ENCODE assay signal across 8 cellular contexts in the genomic region with DNA sequence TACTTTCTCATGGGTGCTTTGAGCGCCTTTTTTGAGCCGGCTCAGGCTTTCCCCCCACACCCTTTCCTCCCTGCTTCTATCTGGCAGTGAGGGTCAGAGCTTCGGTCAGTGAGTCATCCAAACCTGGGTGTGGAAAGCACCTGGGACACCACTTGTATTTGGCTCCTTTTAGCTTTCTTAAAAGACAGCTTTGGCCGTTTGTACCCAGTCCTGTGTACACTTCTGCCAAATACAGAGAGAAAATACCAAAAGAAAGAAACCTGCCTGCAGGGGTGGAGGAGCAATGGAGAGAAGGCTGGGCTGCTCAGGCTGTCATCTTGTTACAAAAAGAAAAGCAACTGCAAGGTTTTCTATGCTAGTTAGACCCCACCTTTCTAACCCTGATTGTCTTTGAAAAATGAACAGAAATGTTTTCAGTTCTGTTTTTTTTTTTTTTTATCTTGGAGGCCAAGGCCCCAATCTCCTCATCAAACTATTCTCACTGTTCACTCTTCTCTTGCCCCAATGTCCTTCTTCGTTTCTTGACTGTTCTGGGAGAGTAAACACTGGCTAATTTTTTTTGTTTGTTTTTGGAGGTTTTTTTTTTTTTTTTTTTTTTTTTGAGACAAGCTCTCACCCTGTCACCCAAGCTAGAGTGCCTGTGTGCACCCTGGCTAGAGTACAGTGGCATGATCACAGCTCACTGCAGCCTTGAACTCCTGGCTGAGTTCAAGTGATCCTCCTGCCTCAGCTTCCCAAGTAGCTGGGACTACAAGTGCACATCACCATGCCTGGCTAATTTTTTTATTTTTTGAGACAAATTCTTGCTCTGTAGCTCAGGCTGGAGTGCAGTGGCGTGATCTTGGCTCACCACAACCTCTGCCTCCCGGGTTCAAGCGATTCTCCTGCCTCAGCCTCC.
A peak's percentile ranks its signal among the peaks of the same experiment; 100 is the strongest.
DNase-seq lines count a peak whose midpoint lies in the region; ATAC-seq, FAIRE-seq and TF ChIP-seq lines count a peak whose summit lies in the region.

No MANE protein-coding gene starts in this region.

- no peaks in the 10 kb centered on the region for H3K27me3 ChIP-seq in thyroid gland

- H3K4me1 ChIP-seq in thyroid gland = peaks cover 25 to 47% of the 10 kb centered on the region in 2 donors

- ATAC-seq in HG03378 (IDR thresholded peaks at IDR 0.05; ENCODE audit: unreplicated experiment) = peak; percentile 59

- TF ChIP-seq CTCF in thyroid gland (IDR thresholded peaks at IDR 0.05) = no peak

- WGBS in thyroid gland, 2 donors = 53 to 55% methylated on average over 8 of the region's 8 CpGs

- peak overlapping the region; percentile 67 to 87 (median 77) for H3K27ac ChIP-seq in thyroid gland

- peaks cover 99% of the 10 kb centered on the region for H3K36me3 Mint-ChIP-seq in dendritic cell treated with granulocyte-macrophage colony-stimulating factor and Interleukin-4, amounts not matched to agents 40 ng/mL and 50 ng/mL, for 4 days (ENCODE audit: low read depth)

- TF ChIP-seq POLR2A in thyroid gland (IDR thresholded peaks at IDR 0.05) = no peak

- peaks cover 9 to 11% of the 10 kb centered on the region in 2 donors for H3K36me3 ChIP-seq in thyroid gland

- no peak overlapping the region for H3K4me3 Mint-ChIP-seq in dendritic cell treated with granulocyte-macrophage colony-stimulating factor and Interleukin-4, amounts not matched to agents 40 ng/mL and 50 ng/mL, for 4 days

- DNase-seq in activated effector memory CD4-positive, alpha-beta T cell treated with anti-CD3 and anti-CD28 coated beads, Interleukin-2, amount 50 U/mL, for 16 hours = peak; percentile 22
- DNase-seq in activated effector memory CD4-positive, alpha-beta T cell treated with Interleukin-2 at 50 U/mL for 16 hours = no peak
- DNase-seq in thyroid gland (peak; percentile 53 to 54), CD1c-positive myeloid dendritic cell (ENCODE audit: extremely low spot score) (no peak), COR-L47 (lab: John Stamatoyannopoulos, UW) (no peak), RCC 7860 (ENCODE audit: low spot score) (no peak)

- intact Hi-C loops in dendritic cell treated with granulocyte-macrophage colony-stimulating factor and Interleukin-4, amounts not matched to agents 40 ng/mL and 50 ng/mL, for 4 days (cut with micrococcal nuclease) = no loop called here
- intact Hi-C loops in thyroid gland (cut with DNase I) = no loop called here

- peak overlapping the region; percentile 52 for H3K27ac Mint-ChIP-seq in dendritic cell treated with granulocyte-macrophage colony-stimulating factor and Interleukin-4, amounts not matched to agents 40 ng/mL and 50 ng/mL, for 4 days

- no peaks in the 10 kb centered on the region for H3K9me3 ChIP-seq in thyroid gland

- H3K9me3 Mint-ChIP-seq in dendritic cell treated with granulocyte-macrophage colony-stimulating factor and Interleukin-4, amounts not matched to agents 40 ng/mL and 50 ng/mL, for 4 days = no peaks in the 10 kb centered on the region

- peaks cover 64% of the 10 kb centered on the region for H3K4me1 Mint-ChIP-seq in dendritic cell treated with granulocyte-macrophage colony-stimulating factor and Interleukin-4, amounts not matched to agents 40 ng/mL and 50 ng/mL, for 4 days (ENCODE audit: low read depth)

- H3K27me3 Mint-ChIP-seq in dendritic cell treated with granulocyte-macrophage colony-stimulating factor and Interleukin-4, amounts not matched to agents 40 ng/mL and 50 ng/mL, for 4 days = no peaks in the 10 kb centered on the region

- FAIRE-seq in RCC 7860 (lab: Jason Lieb, UNC) = no peak

- H3K4me3 ChIP-seq in thyroid gland (replicated peaks in 1 of 3) = no peak overlapping the region

Comparison
In these comparisons a context has a peak if more than half of its experiments do, and no peak if none do; other contexts are left out.
1. DNase-seq: peak in activated effector memory CD4-positive, alpha-beta T cell treated with anti-CD3 and anti-CD28 coated beads, Interleukin-2, amount 50 U/mL, for 16 hours (single experiment) and thyroid gland (2 of 2); none in activated effector memory CD4-positive, alpha-beta T cell treated with Interleukin-2 at 50 U/mL for 16 hours (single experiment), CD1c-positive myeloid dendritic cell (single experiment), COR-L47 (single experiment) and RCC 7860 (single experiment).